22 cellular contexts compared by ENCODE assay signal in the genomic region with DNA sequence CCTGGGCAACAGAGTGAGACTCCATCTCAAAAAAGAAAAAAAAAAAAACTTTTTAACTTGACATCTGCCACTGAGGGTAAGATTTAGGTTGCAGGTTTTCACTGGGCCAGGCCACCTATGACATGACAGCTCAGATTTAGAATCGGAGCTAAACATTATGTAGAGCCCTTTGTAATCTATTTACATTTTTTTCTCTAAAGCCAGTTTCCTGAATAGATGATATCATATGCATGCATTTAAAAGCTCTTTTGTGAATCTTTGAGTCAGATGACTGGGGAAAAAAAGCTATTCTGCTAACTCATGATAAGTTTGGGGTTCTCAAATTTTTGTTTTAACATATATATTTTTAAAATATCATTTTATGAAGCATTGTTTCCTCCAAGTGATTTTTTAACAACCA. TPM values are rescaled to one million over a fixed set of nuclear protein-coding genes. Genes with fewer than 3 reads are reported as not detected.
DNase-seq lines count a peak whose midpoint lies in the region; ATAC-seq, FAIRE-seq and TF ChIP-seq lines count a peak whose summit lies in the region.
"Had no signal": no experiment of that assay in that cellular context is flagged by ENCODE, and none has a peak within 500 bp of the region (broad histone marks: within the 10 kb centered on the region; RNA-seq: fewer than 3 reads in every experiment).

No MANE protein-coding gene starts in this region.

- H3K9me3 Mint-ChIP-seq in effector memory CD8-positive, alpha-beta T cell = peaks cover 0 to 2% of the 10 kb centered on the region in 2 donors

- no peak overlapping the region for H4K91ac ChIP-seq in IMR-90 (ENCODE audit: insufficient read depth, low read depth, low read length)

- DNase-seq in A673 (ENCODE audit: low spot score) (peak; percentile 25), IMR-90 (peak; percentile 76), endothelial cell of umbilical vein (ENCODE audit: low read depth, low spot score) (peak; percentile 33), iris pigment epithelial cell (ENCODE audit: low read depth) (peak; percentile 51), upper lobe of right lung (no peak), breast epithelium (ENCODE audit: low spot score in 2 of 2) (no peak)
- DNase-seq in effector memory CD8-positive, alpha-beta T cell = no peak
- DNase-seq: BE2C; C1 segment of cervical spinal cord; Caco-2; CD4-positive, CD25-positive, alpha-beta regulatory T cell; CD8-positive, alpha-beta memory T cell; HFFc6 had no signal

- dilution Hi-C loops in IMR-90 (cut with HindIII; ENCODE audit: low sequenced_read_pairs, unreplicated experiment) (no loop called here), endothelial cell of umbilical vein (cut with MboI; ENCODE audit: extremely low pct_ligation_motif_present, low sequenced_read_pairs) (no loop called here)

- H3K27me3 ChIP-seq in A673 (replicated peaks; ENCODE audit: insufficient read depth, low read depth, low read length, poor library complexity) (no peaks in the 10 kb centered on the region), IMR-90 (ENCODE audit: control insufficient read depth, insufficient read depth, low read length) (no peaks in the 10 kb centered on the region), endothelial cell of umbilical vein (ENCODE audit: control insufficient read depth in 2 of 2, insufficient read depth in 2 of 2, low read length in 2 of 2) (peaks cover 0 to 2% of the 10 kb centered on the region in 2 experiments), upper lobe of right lung (no peaks in the 10 kb centered on the region), breast epithelium (no peaks in the 10 kb centered on the region)
- H3K27me3 ChIP-seq: BE2C had no signal

- no peak overlapping the region for H3K27ac Mint-ChIP-seq in effector memory CD8-positive, alpha-beta T cell
- H3K27ac Mint-ChIP-seq: CD8-positive, alpha-beta memory T cell; GM23338; HFFc6 had no signal

- FAIRE-seq in endothelial cell of umbilical vein (lab: Jason Lieb, UNC) = peak; percentile 8
- FAIRE-seq: A549, D721Med, G401.6, H54 had no signal

- H3K4me1 Mint-ChIP-seq in effector memory CD8-positive, alpha-beta T cell (ENCODE audit: low read depth in 2 of 2) = no peaks in the 10 kb centered on the region
- H3K4me1 Mint-ChIP-seq: CD8-positive, alpha-beta memory T cell had no signal

- no peaks in the 10 kb centered on the region for H3K79me2 ChIP-seq in endothelial cell of umbilical vein (ENCODE audit: control insufficient read depth, insufficient read depth, low read length)

- no peak overlapping the region for H3K4me3 ChIP-seq in A673 (ENCODE audit: low read depth, low read length, poor library complexity, severe bottlenecking)
- no peak overlapping the region for H3K4me3 ChIP-seq in IMR-90 (ENCODE audit: insufficient read depth, low read depth, low read length)
- no peak overlapping the region for H3K4me3 ChIP-seq in endothelial cell of umbilical vein (replicated peaks in 1 of 3; ENCODE audit: insufficient read depth in 1 of 3, low read depth in 1 of 3, low read length in 3 of 3)
- no peak overlapping the region for H3K4me3 ChIP-seq in upper lobe of right lung
- H3K4me3 ChIP-seq in breast epithelium = no peak overlapping the region
- H3K4me3 ChIP-seq: A549, GM23338 had no signal

- H2BK15ac ChIP-seq in IMR-90 (ENCODE audit: low read depth, low read length) = no peak overlapping the region

- H3K27ac ChIP-seq in A673 (ENCODE audit: low read depth, low read length, poor library complexity, severe bottlenecking) (no peak overlapping the region), IMR-90 (ENCODE audit: insufficient read depth, low read length) (peak overlapping the region; percentile 10; the same call in 1 of the 2 replicates), endothelial cell of umbilical vein (ENCODE audit: insufficient read depth, low read depth, low read length) (no peak overlapping the region), upper lobe of right lung (no peak overlapping the region), breast epithelium (no peak overlapping the region)
- H3K27ac ChIP-seq: 22Rv1, A549 had no signal

- H2BK120ac ChIP-seq in IMR-90 (ENCODE audit: low read depth, low read length) = no peak overlapping the region

- no peak overlapping the region for H3K56ac ChIP-seq in IMR-90 (ENCODE audit: extremely low read depth, insufficient read depth, low read length)

- no peaks in the 10 kb centered on the region; a peak in 1 of 4 replicates for H3K79me1 ChIP-seq in IMR-90 (ENCODE audit: low read depth in 1 of 2, low read length in 2 of 2)

- POLR2A ChIA-PET in A673 (lab: Charles Lee; ENCODE audit: low non-redundant PET) (no interaction called here), IMR-90 (lab: Charles Lee; ENCODE audit: unreplicated experiment) (no interaction called here), endothelial cell of umbilical vein (lab: Charles Lee) (no interaction called here)

- no peak overlapping the region for H3K4me3 Mint-ChIP-seq in effector memory CD8-positive, alpha-beta T cell
- H3K4me3 Mint-ChIP-seq: CD4-positive, CD25-positive, alpha-beta regulatory T cell; CD8-positive, alpha-beta memory T cell; GM23338; HFFc6 had no signal

- H2AK5ac ChIP-seq in IMR-90 (ENCODE audit: low read depth, low read length) = no peak overlapping the region

- H2AFZ ChIP-seq in IMR-90 (replicated peaks; ENCODE audit: low read length, poor library complexity) (no peak overlapping the region), endothelial cell of umbilical vein (ENCODE audit: low read depth, low read length) (no peak overlapping the region)
- H2AFZ ChIP-seq: GM23338 had no signal

- H3K14ac ChIP-seq in IMR-90 (replicated peaks; ENCODE audit: low read depth, low read length) = no peak overlapping the region

- BruUV-seq in A673 (replicated peaks; lab: Mats Ljungman, UMichigan) (no TSS peak), IMR-90 (replicated peaks; lab: Mats Ljungman, UMichigan) (no TSS peak), endothelial cell of umbilical vein (replicated peaks; lab: Mats Ljungman, UMichigan) (no TSS peak)

- no peak overlapping the region for H3K4ac ChIP-seq in IMR-90 (ENCODE audit: low read depth, low read length)

- H3K9me1 ChIP-seq in IMR-90 (ENCODE audit: insufficient read depth, low read length) (peaks cover 5% of the 10 kb centered on the region; the same call in 1 of the 2 replicates), endothelial cell of umbilical vein (replicated peaks; ENCODE audit: control insufficient read depth, extremely low read depth, insufficient read depth, low read length) (no peaks in the 10 kb centered on the region)

- no peak overlapping the region for H2BK5ac ChIP-seq in IMR-90 (ENCODE audit: low read depth, low read length, poor library complexity, severe bottlenecking)

- no peak overlapping the region for H2AK9ac ChIP-seq in IMR-90 (replicated peaks; ENCODE audit: low read depth, low read length, poor library complexity)

- H3K9ac ChIP-seq in IMR-90 (ENCODE audit: low read depth, low read length) = no peak overlapping the region
- no peak overlapping the region for H3K9ac ChIP-seq in endothelial cell of umbilical vein (replicated peaks; ENCODE audit: extremely low read depth, insufficient read depth, low read length)

- CTCF ChIA-PET in A673 (lab: Charles Lee) (no interaction called here), IMR-90 (lab: Yijun Ruan, JAX) (interaction anchor here (1.4 to 1.8 kb wide), 2 partner anchors 37 to 100 kb away, joined by 4 to 5 read pairs; partner anchors contain the start of gene TTLL4), endothelial cell of umbilical vein (lab: Charles Lee) (interaction anchor here (0.6 to 3.0 kb wide), 10 partner anchors 10 to 83 kb away, joined by 3 to 19 read pairs (median 3); no protein-coding TSS in a partner anchor)

- TF ChIP-seq POLR2A in IMR-90 (IDR thresholded peaks at IDR 0.05; ENCODE audit: low read depth, low read length) (no peak), endothelial cell of umbilical vein (IDR thresholded peaks at IDR 0.05; ENCODE audit: low read depth, low read length) (no peak), breast epithelium (IDR thresholded peaks at IDR 0.05) (no peak)

- TF ChIP-seq CTCF in A673 (conservative IDR thresholded peaks at IDR 0.05; ENCODE audit: low read depth, low read length) (no peak), IMR-90 (conservative IDR thresholded peaks at IDR 0.05; ENCODE audit: low read depth, low read length) (no peak), endothelial cell of umbilical vein (IDR thresholded peaks at IDR 0.05; ENCODE audit: extremely low read depth in 1 of 2, insufficient read depth in 1 of 2, low read depth in 1 of 2, low read length in 2 of 2) (no peak), upper lobe of right lung (IDR thresholded peaks at IDR 0.05) (no peak), breast epithelium (IDR thresholded peaks at IDR 0.05) (no peak)

- no peak overlapping the region for H2BK20ac ChIP-seq in IMR-90 (ENCODE audit: low read depth, low read length)

- TF ChIP-seq RAD21 in IMR-90 (IDR thresholded peaks at IDR 0.05; ENCODE audit: low read length) = no peak

- no peaks in the 10 kb centered on the region for H3K9me3 ChIP-seq in A673 (ENCODE audit: low read depth, low read length, poor library complexity, severe bottlenecking)
- no peaks in the 10 kb centered on the region for H3K9me3 ChIP-seq in IMR-90 (ENCODE audit: control insufficient read depth, insufficient read depth, low read length)
- H3K9me3 ChIP-seq in endothelial cell of umbilical vein (replicated peaks; ENCODE audit: control insufficient read depth, insufficient read depth, low read length) = no peaks in the 10 kb centered on the region
- H3K9me3 ChIP-seq in upper lobe of right lung = no peaks in the 10 kb centered on the region
- no peaks in the 10 kb centered on the region for H3K9me3 ChIP-seq in breast epithelium
- H3K9me3 ChIP-seq: A549, BE2C, Caco-2 had no signal

- in situ Hi-C loops in IMR-90 (cut with MboI; ENCODE audit: low sequenced_read_pairs) = no loop called here

- H3K27me3 Mint-ChIP-seq in effector memory CD8-positive, alpha-beta T cell = peaks cover 39 to 56% of the 10 kb centered on the region in 2 donors

- no CpG with 5 or more reads among the region's 1 CpG for WGBS in IMR-90 (ENCODE audit: extremely low coverage in 2 of 2, insufficient read length in 1 of 2), 2 experiments

- H4K20me1 ChIP-seq in IMR-90 (ENCODE audit: insufficient read depth, low read length) (no peaks in the 10 kb centered on the region), endothelial cell of umbilical vein (replicated peaks; ENCODE audit: control insufficient read depth, extremely low read depth, insufficient read depth, low read length) (no peaks in the 10 kb centered on the region)

- H3K4me2 ChIP-seq in IMR-90 (ENCODE audit: low read depth, low read length) (no peak overlapping the region), endothelial cell of umbilical vein (ENCODE audit: insufficient read depth, low read length) (no peak overlapping the region)
- H3K4me2 ChIP-seq: A549, GM23338 had no signal

- peaks cover 14% of the 10 kb centered on the region for H3K4me1 ChIP-seq in A673 (ENCODE audit: insufficient read depth, low read length, poor library complexity, severe bottlenecking)
- peaks cover 3% of the 10 kb centered on the region for H3K4me1 ChIP-seq in IMR-90 (ENCODE audit: control insufficient read depth, insufficient read depth, low read length)
- H3K4me1 ChIP-seq in endothelial cell of umbilical vein (ENCODE audit: control insufficient read depth, extremely low read depth, insufficient read depth, low read length) = no peaks in the 10 kb centered on the region
- H3K4me1 ChIP-seq in upper lobe of right lung = peaks cover 23% of the 10 kb centered on the region
- peaks cover 4% of the 10 kb centered on the region in 2 donors for H3K4me1 ChIP-seq in breast epithelium
- H3K4me1 ChIP-seq: BE2C, Caco-2 had no signal

- peak overlapping the region; percentile 16; the same call in 1 of the 2 replicates for H3K18ac ChIP-seq in IMR-90 (ENCODE audit: low read depth, low read length)

- intact Hi-C loops in A673 (cut with micrococcal nuclease; ENCODE audit: unreplicated experiment) = no loop called here
- intact Hi-C loops in IMR-90 (cut with micrococcal nuclease) = no loop called here
- intact Hi-C loops in endothelial cell of umbilical vein (cut with micrococcal nuclease) = no loop called here
- intact Hi-C loops in upper lobe of right lung (cut with DNase I) = no loop called here
- intact Hi-C loops in breast epithelium (cut with DNase I; ENCODE audit: low total_unique reads) = no loop called here

- no peak overlapping the region for H3K23ac ChIP-seq in IMR-90 (ENCODE audit: low read depth, low read length)

- no peaks in the 10 kb centered on the region for H3K36me3 ChIP-seq in A673 (ENCODE audit: insufficient read depth, low read length, poor library complexity, severe bottlenecking)
- H3K36me3 ChIP-seq in IMR-90 (ENCODE audit: control insufficient read depth, insufficient read depth, low read length) = peaks cover 19% of the 10 kb centered on the region
- peaks cover 0 to 7% of the 10 kb centered on the region in 2 experiments for H3K36me3 ChIP-seq in endothelial cell of umbilical vein (ENCODE audit: control insufficient read depth in 2 of 2, extremely low read depth in 1 of 2, insufficient read depth in 2 of 2, low read length in 2 of 2)
- H3K36me3 ChIP-seq in upper lobe of right lung = peaks cover 26% of the 10 kb centered on the region
- peaks cover 8% of the 10 kb centered on the region for H3K36me3 ChIP-seq in breast epithelium
- H3K36me3 ChIP-seq: BE2C had no signal

- H3K36me3 Mint-ChIP-seq in effector memory CD8-positive, alpha-beta T cell (ENCODE audit: insufficient read depth) = no peaks in the 10 kb centered on the region
- H3K36me3 Mint-ChIP-seq: CD4-positive, CD25-positive, alpha-beta regulatory T cell had no signal

- ATAC-seq in IMR-90 (ENCODE audit: low read depth) (peak; percentile 48), upper lobe of right lung (no peak), HG03565 (IDR thresholded peaks at IDR 0.05; ENCODE audit: unreplicated experiment) (no peak)
- no peak for ATAC-seq in effector memory CD8-positive, alpha-beta T cell (replicated peaks)
- ATAC-seq: A549, GM23338, HCT116 had no signal

- no peak overlapping the region for H4K5ac ChIP-seq in IMR-90 (ENCODE audit: low read depth, low read length)

- H4K8ac ChIP-seq in IMR-90 (ENCODE audit: low read depth in 2 of 2, low read length in 2 of 2) = no peak overlapping the region

RNA-seq across cellular contexts. Expression of gene PRKAG3, which starts 21.4 kb away (rescaled TPM):
- total RNA-seq in A673 (2021) = not detected in 2 replicates
- total RNA-seq in IMR-90 (2012; rRNA removed) = not detected in 2 replicates
- polyA plus RNA-seq in IMR-90 (2012; rRNA removed) = not detected in 2 replicates
- polyA plus RNA-seq in IMR-90 (2012; cell fraction: cytosol; rRNA removed) = not detected in 2 replicates
- not detected in 2 replicates for polyA plus RNA-seq in IMR-90 (2012; cell fraction: nucleus; rRNA removed; ENCODE audit: low replicate concordance)
- total RNA-seq in endothelial cell of umbilical vein = not detected in 2 replicates
- not detected in 2 replicates for polyA plus RNA-seq in endothelial cell of umbilical vein
- polyA plus RNA-seq in endothelial cell of umbilical vein (2011; cell fraction: cytosol; rRNA removed) = not detected in 2 replicates
- polyA plus RNA-seq in endothelial cell of umbilical vein (2011; cell fraction: nucleus; rRNA removed) = not detected in 2 replicates
- not detected in 2 replicates for polyA plus RNA-seq in endothelial cell of umbilical vein (2012)
- polyA minus RNA-seq in endothelial cell of umbilical vein = not detected in 2 replicates
- polyA minus RNA-seq in endothelial cell of umbilical vein (2011; cell fraction: cytosol; rRNA and poly(A)+ RNA removed) = not detected
- not detected in 2 replicates for polyA minus RNA-seq in endothelial cell of umbilical vein (2011; cell fraction: nucleus; rRNA and poly(A)+ RNA removed)
- total RNA-seq in upper lobe of right lung = not detected
- not detected for total RNA-seq in breast epithelium
- total RNA-seq: Caco-2; CD4-positive, CD25-positive, alpha-beta regulatory T cell; CD8-positive, alpha-beta memory T cell; GM23338; HFFc6; HT-29 had no signal
- polyA plus RNA-seq: A549; CD4-positive, CD25-positive, alpha-beta regulatory T cell; CD8-positive, alpha-beta memory T cell; GM23338 had no signal

RNA-seq across cellular contexts. Expression of gene CYP27A1, which starts 28.3 kb away (rescaled TPM):
- total RNA-seq in A673 (2021) = 1.2 TPM in 2 replicates
- total RNA-seq in IMR-90 (2012; rRNA removed) = 4.2 and 5.2 TPM in 2 replicates
- polyA plus RNA-seq in IMR-90 (2012; rRNA removed) = 4.5 and 5.3 TPM in 2 replicates
- 10.6 and 10.9 TPM in 2 replicates for polyA plus RNA-seq in IMR-90 (2012; cell fraction: cytosol; rRNA removed)
- 8.2 and 11.4 TPM in 2 replicates for polyA plus RNA-seq in IMR-90 (2012; cell fraction: nucleus; rRNA removed; ENCODE audit: low replicate concordance)
- total RNA-seq in endothelial cell of umbilical vein = 12.6 and 15.1 TPM in 2 replicates
- polyA plus RNA-seq in endothelial cell of umbilical vein = 30.3 and 34.9 TPM in 2 replicates
- polyA plus RNA-seq in endothelial cell of umbilical vein (2011; cell fraction: cytosol; rRNA removed) = 17.1 and 17.9 TPM in 2 replicates
- polyA plus RNA-seq in endothelial cell of umbilical vein (2011; cell fraction: nucleus; rRNA removed) = 17.9 and 18.2 TPM in 2 replicates
- 11.3 and 18.5 TPM in 2 replicates for polyA plus RNA-seq in endothelial cell of umbilical vein (2012)
- polyA minus RNA-seq in endothelial cell of umbilical vein = 34.6 and 36.7 TPM in 2 replicates
- polyA minus RNA-seq in endothelial cell of umbilical vein (2011; cell fraction: cytosol; rRNA and poly(A)+ RNA removed) = not detected
- polyA minus RNA-seq in endothelial cell of umbilical vein (2011; cell fraction: nucleus; rRNA and poly(A)+ RNA removed) = 9.9 and 11.4 TPM in 2 replicates
- 180 TPM for total RNA-seq in upper lobe of right lung
- 10 to 100 TPM; 25.6 to 65.0 (median 28.8) TPM for total RNA-seq in breast epithelium
- total RNA-seq: CD4-positive, CD25-positive, alpha-beta regulatory T cell had no signal
- polyA plus RNA-seq: CD8-positive, alpha-beta memory T cell had no signal

RNA-seq across cellular contexts. Expression of gene WNT6, which starts 49.4 kb away (rescaled TPM):
- not detected in 2 replicates for total RNA-seq in A673 (2021)
- not detected in 2 replicates for total RNA-seq in IMR-90 (2012; rRNA removed)
- polyA plus RNA-seq in IMR-90 (2012; rRNA removed) = not detected in 2 replicates
- polyA plus RNA-seq in IMR-90 (2012; cell fraction: cytosol; rRNA removed) = not detected in 2 replicates
- polyA plus RNA-seq in IMR-90 (2012; cell fraction: nucleus; rRNA removed; ENCODE audit: low replicate concordance) = not detected in 2 replicates
- total RNA-seq in endothelial cell of umbilical vein = not detected in 2 replicates
- not detected in 2 replicates for polyA plus RNA-seq in endothelial cell of umbilical vein
- polyA plus RNA-seq in endothelial cell of umbilical vein (2011; cell fraction: cytosol; rRNA removed) = not detected in 2 replicates
- polyA plus RNA-seq in endothelial cell of umbilical vein (2011; cell fraction: nucleus; rRNA removed) = not detected in 2 replicates
- polyA plus RNA-seq in endothelial cell of umbilical vein (2012) = not detected in 2 replicates
- not detected in 2 replicates for polyA minus RNA-seq in endothelial cell of umbilical vein
- 0.72 TPM for polyA minus RNA-seq in endothelial cell of umbilical vein (2011; cell fraction: cytosol; rRNA and poly(A)+ RNA removed)
- polyA minus RNA-seq in endothelial cell of umbilical vein (2011; cell fraction: nucleus; rRNA and poly(A)+ RNA removed) = not detected in 2 replicates
- not detected for total RNA-seq in upper lobe of right lung
- 1 to 10 TPM in 2 of 3 donors, under 1 TPM in 1; 0.48 to 3.3 (median 1.3) TPM for total RNA-seq in breast epithelium
- total RNA-seq: CD4-positive, CD25-positive, alpha-beta regulatory T cell; GM23338; HFFc6; HT-29 had no signal
- polyA plus RNA-seq: CD4-positive, CD25-positive, alpha-beta regulatory T cell; GM23338 had no signal

Comparison
In these comparisons a context has a peak if more than half of its experiments do, and no peak if none do; other contexts are left out.
1. DNase-seq: peak in A673 (single experiment), IMR-90 (single experiment), endothelial cell of umbilical vein (single experiment) and iris pigment epithelial cell (single experiment); none in effector memory CD8-positive, alpha-beta T cell (0 of 3), upper lobe of right lung (single experiment) and breast epithelium (0 of 2).